ENCODE assay signal across 16 cellular contexts in genomic region chr7:152035807-152036206, GRCh38.
"Had no signal": no experiment of that assay in that cellular context is flagged by ENCODE, and none has a peak within 500 bp of the region (broad histone marks: within the 10 kb centered on the region; RNA-seq: fewer than 3 reads in every experiment).

No MANE protein-coding gene starts in this region.

- H3K4me3 ChIP-seq: esophagus squamous epithelium, lung, right atrium auricular region, tibial nerve, vagina had no signal

- H3K27ac ChIP-seq: esophagus squamous epithelium, right atrium auricular region, tibial nerve, vagina had no signal

- H3K27me3 ChIP-seq: esophagus squamous epithelium, right atrium auricular region, tibial nerve, vagina had no signal

- H3K4me1 ChIP-seq: esophagus squamous epithelium, right atrium auricular region, tibial nerve, vagina had no signal

- FAIRE-seq: bronchial epithelial cell, keratinocyte had no signal

- DNase-seq: activated CD4-positive, alpha-beta memory T cell treated with anti-CD3 and anti-CD28 coated beads, Interleukin-2, amount 10 ng/mL, durations not matched to agents 7 days and 5 days; activated CD4-positive, alpha-beta T cell treated with anti-CD3 and anti-CD28 coated beads for 48 hours; activated CD4-positive, CD25-positive, alpha-beta regulatory T cell; activated CD8-positive, alpha-beta memory T cell treated with anti-CD3 and anti-CD28 coated beads, Interleukin-2, amount 10 ng/mL, durations not matched to agents 7 days and 5 days; effector memory CD4-positive, alpha-beta T cell; esophagus squamous epithelium; midbrain; stimulated activated naive CD8-positive, alpha-beta T cell treated with anti-CD3 and anti-CD28 coated beads, Interleukin-15, Interleukin-2, amounts not matched to agents 100 U/mL and 50 U/mL, for 24 hours; substantia nigra had no signal

- ATAC-seq: activated CD8-positive, alpha-beta memory T cell treated with anti-CD3 and anti-CD28 coated beads, Interleukin-2, amount 10 ng/mL, durations not matched to agents 7 days and 5 days; left lobe of liver; stimulated activated naive CD8-positive, alpha-beta T cell treated with anti-CD3 and anti-CD28 coated beads, Interleukin-15, Interleukin-2, amounts not matched to agents 100 U/mL and 50 U/mL, for 24 hours had no signal

- H3K36me3 ChIP-seq: right atrium auricular region had no signal
